In the genomic region with DNA sequence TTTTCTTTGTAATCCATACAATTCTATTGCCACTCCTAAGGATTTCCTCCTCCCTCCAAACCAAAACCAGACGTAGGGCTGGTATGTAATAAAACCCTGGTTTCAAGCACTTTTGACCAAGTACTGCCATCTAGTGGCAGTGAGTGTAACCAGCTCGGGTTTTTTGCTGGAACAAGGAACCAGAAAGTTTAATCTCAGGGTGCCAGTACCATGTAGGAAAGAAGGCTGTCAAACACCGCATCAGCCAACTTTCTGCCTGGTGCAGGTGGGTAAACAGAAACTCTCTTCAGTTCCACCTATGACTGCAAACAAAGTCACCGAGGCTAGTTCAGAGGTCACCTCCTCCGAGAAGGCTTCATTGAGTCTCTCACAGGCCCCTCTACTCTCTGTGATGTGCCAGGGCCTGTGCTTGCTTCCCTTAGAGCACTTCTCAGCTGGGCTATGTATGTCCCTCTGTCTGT, we compare ENCODE assay signal across 8 cellular contexts.
DNase-seq lines count a peak whose midpoint lies in the region; FAIRE-seq and TF ChIP-seq lines count a peak whose summit lies in the region.

No MANE protein-coding gene starts in this region.

- FAIRE-seq in D721Med (lab: Jason Lieb, UNC), result no peak

- TF ChIP-seq CTCF in D721Med (IDR thresholded peaks at IDR 0.05; ENCODE audit: insufficient read depth, missing control alignments) (peak; percentile 99), choroid plexus epithelial cell (conservative IDR thresholded peaks at IDR 0.05; ENCODE audit: low read depth, low read length) (peak; percentile 91)

- H3K4me3 ChIP-seq in choroid plexus epithelial cell (ENCODE audit: low read depth, low read length), result no peak overlapping the region

- DNase-seq in D721Med (ENCODE audit: insufficient read length, low spot score), result peak; percentile 31
- DNase-seq in HCEC 1CT, result peak; percentile 41
- DNase-seq in NCI-H2196 treated with DMSO at 0.1 percent for 48 hours (lab: John Stamatoyannopoulos, UW; ENCODE audit: unreplicated experiment), result peak; percentile 5
- DNase-seq in activated CD4-positive, CD25-positive, alpha-beta regulatory T cell treated with anti-CD3 and anti-CD28 coated beads, Interleukin-2, amount 50 U/mL, for 16 hours (ENCODE audit: low read depth, low spot score), result peak; percentile 37
- DNase-seq in choroid plexus epithelial cell (ENCODE audit: low read depth), result peak; percentile 84
- DNase-seq in kidney tubule cell (ENCODE audit: low spot score), result peak; percentile 71
- peak in 2 of 3 experiments; percentile 35 to 45 for DNase-seq in stimulated activated CD4-positive, alpha-beta T cell treated with anti-CD3 and anti-CD28 coated beads, TNF-alpha, amount 100 ng/mL, for 4 hours (ENCODE audit: low read depth in 3 of 3)
- no peak for DNase-seq in 8988T
